ENCODE assay signal across 25 cellular contexts in the genomic region with DNA sequence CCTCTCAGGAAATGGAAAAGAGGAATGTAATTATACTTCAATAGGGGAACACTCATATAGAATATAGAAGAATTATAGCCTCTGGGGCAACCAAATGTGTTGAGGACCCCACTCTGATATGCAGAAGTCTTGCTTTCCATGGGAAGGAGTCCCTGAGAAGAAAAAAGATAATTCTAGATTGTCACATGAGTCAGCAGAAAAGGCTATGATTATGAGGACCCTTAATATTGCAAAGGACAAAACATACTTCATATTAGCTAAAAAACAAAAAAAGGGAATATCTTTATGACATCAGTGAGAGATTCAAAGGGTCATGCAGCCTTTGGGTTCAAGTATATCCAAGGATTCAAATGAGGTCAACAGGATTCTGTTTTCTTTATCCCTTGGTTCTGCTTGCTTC.
"Had no signal": no experiment of that assay in that cellular context is flagged by ENCODE, and none has a peak within 500 bp of the region (broad histone marks: within the 10 kb centered on the region; RNA-seq: fewer than 3 reads in every experiment).

No MANE protein-coding gene starts in this region.

- H3K4me1 Mint-ChIP-seq: brain had no signal

- H3K9me3 Mint-ChIP-seq: activated CD4-positive, alpha-beta T cell treated with anti-CD3 and anti-CD28 coated beads, Interleukin-2, amount 10 ng/mL, durations not matched to agents 7 days and 5 days; activated naive CD4-positive, alpha-beta T cell treated with anti-CD3 and anti-CD28 coated beads for 36 hours; activated T-cell treated with anti-CD3 and anti-CD28 coated beads, Interleukin-2, amount 50 U/mL, for 4 hours; activated T-helper 1 cell treated with anti-CD3 and anti-CD28 coated beads, Interleukin-12 subunit alpha, Interleukin-12 subunit beta, Interleukin-2, Interleukin-4 antibody, amounts not matched to agents 30 ng/mL and 10 ng/mL and 1 ng/mL, durations not matched to agents 14 hours and 24 hours and 36 hours had no signal

- H3K27ac Mint-ChIP-seq: activated CD4-positive, alpha-beta T cell treated with anti-CD3 and anti-CD28 coated beads, Interleukin-2, amount 10 ng/mL, durations not matched to agents 7 days and 5 days; activated naive CD4-positive, alpha-beta T cell treated with anti-CD3 and anti-CD28 coated beads for 36 hours; activated naive CD4-positive, alpha-beta T cell treated with anti-CD3 and anti-CD28 coated beads, Interleukin-2, amount 50 U/mL, for 72 hours; activated T-helper 1 cell treated with anti-CD3 and anti-CD28 coated beads, Interleukin-12 subunit alpha, Interleukin-12 subunit beta, Interleukin-2, Interleukin-4 antibody, amounts not matched to agents 30 ng/mL and 10 ng/mL and 1 ng/mL, durations not matched to agents 14 hours and 24 hours and 36 hours; brain had no signal

- H3K27ac ChIP-seq: SK-N-MC had no signal

- H3K4me3 ChIP-seq: adrenal gland, SJCRH30, SK-N-MC had no signal

- H3K27me3 ChIP-seq: adrenal gland, SJCRH30 had no signal

- H3K27me3 Mint-ChIP-seq: brain had no signal

- H3K36me3 Mint-ChIP-seq: brain had no signal

- DNase-seq: activated CD4-positive, alpha-beta T cell treated with anti-CD3 and anti-CD28 coated beads, Interleukin-2, amount 10 ng/mL, durations not matched to agents 7 days and 5 days; activated CD4-positive, alpha-beta T cell treated with anti-CD3 and anti-CD28 coated beads, Interleukin-2, amount 50 U/mL, for 48 hours; activated CD8-positive, alpha-beta memory T cell treated with anti-CD3 and anti-CD28 coated beads, Interleukin-2, amount 50 U/mL, for 4 hours; activated gamma-delta T cell treated with Interleukin-2 at 50 U/mL for 16 hours; activated naive CD4-positive, alpha-beta T cell treated with anti-CD3 and anti-CD28 coated beads for 36 hours; activated T-cell treated with anti-CD3 and anti-CD28 coated beads for 4 hours; activated T-cell treated with anti-CD3 and anti-CD28 coated beads, Interleukin-2, amount 50 U/mL, for 4 hours; adrenal gland; central memory CD4-positive, alpha-beta T cell; MM.1S; NCI-H1092; NCI-H1436 treated with DMSO at 0.1 percent for 48 hours; NCI-H1694 treated with DMSO at 0.1 percent for 48 hours; NCI-H2029; NCI-H510A; NCI-H526; NCI-H748 treated with DMSO at 0.1 percent for 48 hours; NK-92 treated with Interleukin-12 subunit alpha and Interleukin-12 subunit beta, amount 100 ng/mL, for 24 hours; SHP77; T1000 had no signal

- H3K36me3 ChIP-seq: adrenal gland, SJCRH30 had no signal

- H3K9me3 ChIP-seq: adrenal gland, SJCRH30 had no signal

- H3K4me3 Mint-ChIP-seq: activated CD4-positive, alpha-beta T cell treated with anti-CD3 and anti-CD28 coated beads, Interleukin-2, amount 10 ng/mL, durations not matched to agents 7 days and 5 days; activated naive CD4-positive, alpha-beta T cell treated with anti-CD3 and anti-CD28 coated beads for 36 hours; activated T-cell treated with anti-CD3 and anti-CD28 coated beads, Interleukin-2, amount 50 U/mL, for 4 hours; activated T-helper 1 cell treated with anti-CD3 and anti-CD28 coated beads, Interleukin-12 subunit alpha, Interleukin-12 subunit beta, Interleukin-2, Interleukin-4 antibody, amounts not matched to agents 30 ng/mL and 10 ng/mL and 1 ng/mL, durations not matched to agents 14 hours and 24 hours and 36 hours; brain had no signal

- ATAC-seq: activated T-cell treated with anti-CD3 and anti-CD28 coated beads, Interleukin-2, amount 50 U/mL, for 4 hours had no signal
